8 cellular contexts compared by ENCODE assay signal in the genomic region with DNA sequence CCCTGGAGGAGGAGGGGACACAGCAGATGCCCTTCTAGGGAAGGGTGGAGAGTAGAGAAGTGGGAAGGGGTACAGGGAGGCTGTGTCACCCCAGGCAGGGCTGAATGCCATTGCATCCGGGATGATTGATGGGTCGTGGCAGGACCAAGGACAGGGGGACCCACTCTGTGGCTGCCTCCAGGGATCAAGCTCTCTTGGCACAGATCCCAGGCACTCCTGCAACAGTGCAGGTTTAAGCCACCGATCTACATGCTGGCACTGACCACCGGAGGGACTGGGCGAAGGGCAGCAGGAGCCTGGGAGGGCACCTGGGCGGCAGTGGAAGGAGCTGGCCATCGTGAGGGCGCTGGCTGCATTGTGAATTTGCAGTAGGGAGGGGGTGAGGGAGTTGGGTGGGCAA. TPM values are rescaled to one million over a fixed set of nuclear protein-coding genes. Genes with fewer than 3 reads are reported as not detected.
DNase-seq lines count a peak whose midpoint lies in the region; ATAC-seq and TF ChIP-seq lines count a peak whose summit lies in the region.
"Not testable (repeated sequence)": the region's sequence is repeated elsewhere in the genome, so short reads cannot be mapped to it uniquely, and the experiment has no call there.

No MANE protein-coding gene starts in this region.

- H3K9ac ChIP-seq in H9 (ENCODE audit: extremely low read depth, insufficient read length, low read length) = not testable (repeated sequence)

- H3K4me1 Mint-ChIP-seq in H9 = peaks cover 12 to 25% of the 10 kb centered on the region in 2 experiments
- H3K4me1 Mint-ChIP-seq in T-helper 17 cell; activated naive CD4-positive, alpha-beta T cell treated with anti-CD3 and anti-CD28 coated beads, Interleukin-2, amount 50 U/mL, for 24 hours; effector memory CD8-positive, alpha-beta T cell (ENCODE audit: low read depth in 2 of 2); naive thymus-derived CD4-positive, alpha-beta T cell: not testable (repeated sequence)

- not testable (repeated sequence) for H3K23ac ChIP-seq in H9 (ENCODE audit: insufficient read length, low read depth, low read length)

- not testable (repeated sequence) for H4K8ac ChIP-seq in H9 (replicated peaks; ENCODE audit: insufficient read length, low read depth, low read length)

- not testable (repeated sequence) for H2AFZ ChIP-seq in H9 (ENCODE audit: low read length)

- not testable (repeated sequence) for H3K27me3 Mint-ChIP-seq in H9 (ENCODE audit: low read depth); activated naive CD4-positive, alpha-beta T cell treated with anti-CD3 and anti-CD28 coated beads, Interleukin-2, amount 50 U/mL, for 24 hours; naive thymus-derived CD4-positive, alpha-beta T cell
- H3K27me3 Mint-ChIP-seq in T-helper 17 cell = peaks cover 47% of the 10 kb centered on the region
- H3K27me3 Mint-ChIP-seq in effector memory CD8-positive, alpha-beta T cell = peaks cover 24 to 55% of the 10 kb centered on the region in 2 donors

- ATAC-seq in T-helper 17 cell; effector memory CD8-positive, alpha-beta T cell (replicated peaks); naive thymus-derived CD4-positive, alpha-beta T cell: not testable (repeated sequence)
- ATAC-seq in right cardiac atrium = peak; percentile 45 to 61
- peak; percentile 56 for ATAC-seq in sciatic nerve

- peak overlapping the region; percentile 49 for H3K4me3 ChIP-seq in AG04450 (ENCODE audit: low read depth, low read length)
- H3K4me3 ChIP-seq in right cardiac atrium (ENCODE audit: low read length); naive thymus-derived CD4-positive, alpha-beta T cell (ENCODE audit: low read length): not testable (repeated sequence)

- not testable (repeated sequence) for H4K91ac ChIP-seq in H9 (ENCODE audit: insufficient read length, low read depth, low read length)

- not testable (repeated sequence) for H3K23me2 ChIP-seq in H9 (ENCODE audit: insufficient read length, low read depth, low read length, poor library complexity, severe bottlenecking)

- H3K4me2 ChIP-seq in H9 (ENCODE audit: insufficient read depth, insufficient read length, low read length) = not testable (repeated sequence)

- not testable (repeated sequence) for H2BK12ac ChIP-seq in H9 (ENCODE audit: insufficient read length, low read depth, low read length)

- not testable (repeated sequence) for H3K9me3 ChIP-seq in AG04450 (ENCODE audit: control insufficient read depth, insufficient read depth, low read length); H9 (ENCODE audit: control insufficient read depth, low read depth, low read length); T-helper 17 cell (ENCODE audit: control insufficient read depth, low read length, poor library complexity, severe bottlenecking); right cardiac atrium (ENCODE audit: control insufficient read depth, low read length); naive thymus-derived CD4-positive, alpha-beta T cell (ENCODE audit: control insufficient read depth in 2 of 3, low read length in 3 of 3)

- H4K20me1 ChIP-seq in H9 (ENCODE audit: control insufficient read depth, insufficient read depth, insufficient read length) = not testable (repeated sequence)

- CTCF ChIA-PET in AG04450 (lab: Charles Lee); naive thymus-derived CD4-positive, alpha-beta T cell (lab: Charles Lee): not testable (repeated sequence)

- H3K36me3 Mint-ChIP-seq in H9 (ENCODE audit: insufficient read depth in 1 of 3, low read depth in 3 of 3); T-helper 17 cell (ENCODE audit: low read depth); activated naive CD4-positive, alpha-beta T cell treated with anti-CD3 and anti-CD28 coated beads, Interleukin-2, amount 50 U/mL, for 24 hours; effector memory CD8-positive, alpha-beta T cell (ENCODE audit: insufficient read depth); naive thymus-derived CD4-positive, alpha-beta T cell: not testable (repeated sequence)

- peaks cover 19% of the 10 kb centered on the region for H3K27me3 ChIP-seq in AG04450 (ENCODE audit: control insufficient read depth, insufficient read depth, low read length)
- not testable (repeated sequence) for H3K27me3 ChIP-seq in H9 (ENCODE audit: insufficient read depth, low read length); right cardiac atrium (ENCODE audit: control insufficient read depth, insufficient read depth); naive thymus-derived CD4-positive, alpha-beta T cell (ENCODE audit: control insufficient read depth in 2 of 2, insufficient read depth in 2 of 2, low read length in 2 of 2)

- peak overlapping the region; percentile 68 to 74 for H3K4me3 Mint-ChIP-seq in H9
- H3K4me3 Mint-ChIP-seq in T-helper 17 cell = peak overlapping the region; percentile 76
- H3K4me3 Mint-ChIP-seq in activated naive CD4-positive, alpha-beta T cell treated with anti-CD3 and anti-CD28 coated beads, Interleukin-2, amount 50 U/mL, for 24 hours = peak overlapping the region; percentile 68
- H3K4me3 Mint-ChIP-seq in effector memory CD8-positive, alpha-beta T cell = peak overlapping the region; percentile 54 to 73
- H3K4me3 Mint-ChIP-seq in naive thymus-derived CD4-positive, alpha-beta T cell = peak overlapping the region; percentile 43 to 81 (median 72)

- H3T11ph ChIP-seq in H9 (ENCODE audit: low read length) = not testable (repeated sequence)

- not testable (repeated sequence) for H3K79me1 ChIP-seq in H9 (ENCODE audit: insufficient read depth, low read depth, low read length, poor library complexity, severe bottlenecking)

- not testable (repeated sequence) for H3K4ac ChIP-seq in H9 (ENCODE audit: low read depth, low read length)

- H3K27ac ChIP-seq in AG04450 (ENCODE audit: low read depth, low read length); H9 (ENCODE audit: insufficient read length, low read depth, low read length); right cardiac atrium (ENCODE audit: low read length); naive thymus-derived CD4-positive, alpha-beta T cell (ENCODE audit: low read depth, low read length): not testable (repeated sequence)

- no CpG with 5 or more reads among the region's 8 CpGs for WGBS in H9 (ENCODE audit: extremely low coverage, insufficient read length, low lambda C conversion rate)
- 71% methylated on average over 5 of the region's 8 CpGs for WGBS in right cardiac atrium

- not testable (repeated sequence) for H3K56ac ChIP-seq in H9 (ENCODE audit: insufficient read length, low read depth, low read length)

- POLR2A ChIA-PET in AG04450 (lab: Yijun Ruan, JAX); naive thymus-derived CD4-positive, alpha-beta T cell (lab: Charles Lee): not testable (repeated sequence)

- H2BK120ac ChIP-seq in H9 (ENCODE audit: low read depth, low read length, poor library complexity, severe bottlenecking) = not testable (repeated sequence)

- not testable (repeated sequence) for H3K27ac Mint-ChIP-seq in H9; activated naive CD4-positive, alpha-beta T cell treated with anti-CD3 and anti-CD28 coated beads, Interleukin-2, amount 50 U/mL, for 24 hours; effector memory CD8-positive, alpha-beta T cell
- peak overlapping the region; percentile 19 for H3K27ac Mint-ChIP-seq in T-helper 17 cell
- peak overlapping the region in 1 of 9 donors; percentile 67 for H3K27ac Mint-ChIP-seq in naive thymus-derived CD4-positive, alpha-beta T cell

- H2BK15ac ChIP-seq in H9 (ENCODE audit: low read depth, low read length) = not testable (repeated sequence)

- TF ChIP-seq CTCF in AG04450 (IDR thresholded peaks at IDR 0.05; ENCODE audit: low read depth, low read length); H9 (conservative IDR thresholded peaks at IDR 0.05): not testable (repeated sequence)

- H3K36me3 ChIP-seq in naive thymus-derived CD4-positive, alpha-beta T cell (ENCODE audit: control insufficient read depth in 2 of 3, insufficient read depth in 3 of 3, low read length in 3 of 3) = not testable (repeated sequence)

- DNase-seq in AG04450 (ENCODE audit: low read depth, low spot score); H9; T-helper 17 cell; effector memory CD8-positive, alpha-beta T cell; right cardiac atrium; naive thymus-derived CD4-positive, alpha-beta T cell; sciatic nerve (ENCODE audit: low spot score): not testable (repeated sequence)

- not testable (repeated sequence) for H3K9me3 Mint-ChIP-seq in H9; activated naive CD4-positive, alpha-beta T cell treated with anti-CD3 and anti-CD28 coated beads, Interleukin-2, amount 50 U/mL, for 24 hours; effector memory CD8-positive, alpha-beta T cell; naive thymus-derived CD4-positive, alpha-beta T cell

- not testable (repeated sequence) for H3K18ac ChIP-seq in H9 (ENCODE audit: insufficient read length, low read depth, low read length)

- not testable (repeated sequence) for H2AK5ac ChIP-seq in H9 (ENCODE audit: insufficient read length, low read length)

- not testable (repeated sequence) for H2BK5ac ChIP-seq in H9 (ENCODE audit: insufficient read length, low read length)

- not testable (repeated sequence) for H4K5ac ChIP-seq in H9 (ENCODE audit: insufficient read length, low read depth, low read length)

- not testable (repeated sequence) for H3K79me2 ChIP-seq in H9 (ENCODE audit: insufficient read depth, low read length)

- intact Hi-C loops in right cardiac atrium (cut with DNase I); sciatic nerve (cut with DNase I): not testable (repeated sequence)
- intact Hi-C loops in naive thymus-derived CD4-positive, alpha-beta T cell (cut with micrococcal nuclease) = loop anchor here in 1 of 2 donors (1.0 kb wide), 1 partner anchor 24 kb away; no protein-coding TSS in a partner anchor

- H3K14ac ChIP-seq in H9 (ENCODE audit: insufficient read depth, low read length) = not testable (repeated sequence)

- not testable (repeated sequence) for H2BK20ac ChIP-seq in H9 (ENCODE audit: low read depth, low read length, poor library complexity, severe bottlenecking)

- H3K4me1 ChIP-seq in H9 (ENCODE audit: insufficient read depth, low read length); right cardiac atrium (ENCODE audit: control insufficient read depth, insufficient read depth, low read length); naive thymus-derived CD4-positive, alpha-beta T cell (ENCODE audit: control insufficient read depth in 2 of 2, insufficient read depth in 2 of 2, low read length in 2 of 2): not testable (repeated sequence)

RNA-seq across cellular contexts. Expression of a gene that starts 22.6 kb away (rescaled TPM):
- polyA plus RNA-seq in AG04450 (2011; rRNA removed) = 111 and 138 TPM in 2 replicates
- 118 and 150 TPM in 2 replicates for polyA minus RNA-seq in AG04450 (2011; rRNA and poly(A)+ RNA removed)
- total RNA-seq in H9 (2021) = 258 and 268 TPM in 2 replicates
- total RNA-seq in T-helper 17 cell = 10 to 100 TPM; 51.6 to 74.8 TPM
- total RNA-seq in right cardiac atrium = 10 to 100 TPM; 24.3 to 30.1 (median 27.5) TPM
- polyA plus RNA-seq in right cardiac atrium = 43.1 TPM
- 10 to 100 TPM in 2 of 5 experiments, 1 to 10 TPM in 3; 2.2 to 39.6 (median 3.1) TPM for total RNA-seq in naive thymus-derived CD4-positive, alpha-beta T cell
- 1 to 10 TPM; 1.3 to 5.4 TPM for polyA plus RNA-seq in naive thymus-derived CD4-positive, alpha-beta T cell
- 53.1 TPM for total RNA-seq in sciatic nerve

RNA-seq across cellular contexts. Expression of a gene that starts 47.5 kb away (rescaled TPM):
- polyA plus RNA-seq in AG04450 (2011; rRNA removed) (4.7 and 6.1 TPM in 2 replicates), right cardiac atrium (4.7 TPM)
- polyA minus RNA-seq in AG04450 (2011; rRNA and poly(A)+ RNA removed) = 4.6 and 10.3 TPM in 2 replicates
- total RNA-seq in H9 (2021) (317 and 320 TPM in 2 replicates), T-helper 17 cell (under 1 TPM; 0.75 to 0.76 TPM), right cardiac atrium (1 to 10 TPM; 1.4 to 3.2 (median 1.8) TPM), sciatic nerve (39.4 TPM)
- total RNA-seq in naive thymus-derived CD4-positive, alpha-beta T cell = 1 to 10 TPM in 1 of 5 experiments, under 1 TPM in 2, not detected in 2; 0.27 to 1.6 (median 0.54) TPM
- polyA plus RNA-seq in naive thymus-derived CD4-positive, alpha-beta T cell = under 1 TPM in 1 of 2 donors, not detected in 1; 0.18 TPM
